Comparison of ENCODE assay signal across 12 cellular contexts in genomic region chr17:14760719-14761425, GRCh38.
DNase-seq lines count a peak whose midpoint lies in the region; ATAC-seq and TF ChIP-seq lines count a peak whose summit lies in the region.
"Had no signal": no experiment of that assay in that cellular context is flagged by ENCODE, and none has a peak within 500 bp of the region (broad histone marks: within the 10 kb centered on the region; RNA-seq: fewer than 3 reads in every experiment).

No MANE protein-coding gene starts in this region.

- no peaks in the 10 kb centered on the region for H3K9me3 Mint-ChIP-seq in osteocyte (ENCODE audit: unreplicated experiment)
- H3K9me3 Mint-ChIP-seq: CD4-positive, CD25-positive, alpha-beta regulatory T cell had no signal

- peak overlapping the region; percentile 53 for H3K4me2 ChIP-seq in OCI-LY7 (ENCODE audit: low read length)

- H3K9me3 ChIP-seq in OCI-LY7 (ENCODE audit: low read length) = 0 out of 2 replicates have a peak, but pooled peaks cover 7% of the 10 kb centered on the region

- peaks cover 24% of the 10 kb centered on the region for H3K4me1 ChIP-seq in OCI-LY7 (ENCODE audit: insufficient read depth, low read length, poor library complexity, severe bottlenecking)

- intact Hi-C loops in OCI-LY7 (cut with micrococcal nuclease; ENCODE audit: unreplicated experiment) = no loop called here

- no peak overlapping the region for H3K27ac ChIP-seq in OCI-LY7 (ENCODE audit: low read depth, low read length, poor library complexity, severe bottlenecking)

- no TSS peak for BruUV-seq in OCI-LY7 (replicated peaks; lab: Mats Ljungman, UMichigan)

- H2AFZ ChIP-seq in OCI-LY7 (ENCODE audit: low read length) = peak overlapping the region; percentile 83

- no peaks in the 10 kb centered on the region for H3K36me3 ChIP-seq in OCI-LY7 (ENCODE audit: insufficient read depth, low read length)

- TF ChIP-seq CTCF in OCI-LY7 (conservative IDR thresholded peaks at IDR 0.05; ENCODE audit: low read length) = no peak
- TF ChIP-seq CTCF in osteocyte (IDR thresholded peaks at IDR 0.05) = no peak

- H3K36me3 Mint-ChIP-seq in osteocyte (ENCODE audit: unreplicated experiment) = no peaks in the 10 kb centered on the region
- H3K36me3 Mint-ChIP-seq: CD4-positive, CD25-positive, alpha-beta regulatory T cell had no signal

- DNase-seq in OCI-LY7 (ENCODE audit: low spot score) (no peak), osteocyte (ENCODE audit: extremely low spot score, unreplicated experiment) (no peak), NCI-H187 treated with DMSO at 0.1 percent for 48 hours (lab: John Stamatoyannopoulos, UW) (no peak), ACHN (no peak)
- DNase-seq in activated CD4-positive, alpha-beta T cell treated with anti-CD3 and anti-CD28 coated beads for 4 hours = no peak
- no peak for DNase-seq in activated CD4-positive, alpha-beta T cell treated with anti-CD3 and anti-CD28 coated beads, Interleukin-2, amount 50 U/mL, for 48 hours
- DNase-seq: CD4-positive, CD25-positive, alpha-beta regulatory T cell; cortex of kidney; OCI-M1 had no signal

- no peaks in the 10 kb centered on the region for H4K20me1 ChIP-seq in OCI-LY7 (ENCODE audit: insufficient read depth, low read length)

- in situ Hi-C loops in ACHN (cut with HindIII; ENCODE audit: low pct_ligation_motif_present, low pct_unique_long_range_greater_than_20kb, low sequenced_read_pairs) = no loop called here

- peaks cover 29% of the 10 kb centered on the region for H3K4me1 Mint-ChIP-seq in osteocyte (ENCODE audit: unreplicated experiment)

- H3K27me3 Mint-ChIP-seq in osteocyte (ENCODE audit: unreplicated experiment) = no peaks in the 10 kb centered on the region

- ATAC-seq in GM18909 (IDR thresholded peaks at IDR 0.05; ENCODE audit: poor library complexity, unreplicated experiment) (peak; percentile 68), HG02623 (IDR thresholded peaks at IDR 0.05; ENCODE audit: unreplicated experiment) (peak; percentile 40)
- ATAC-seq: HCT116 had no signal

- CTCF ChIA-PET in OCI-LY7 (lab: Charles Lee; ENCODE audit: unreplicated experiment) = no interaction called here

- no peaks in the 10 kb centered on the region for H3K9me2 ChIP-seq in OCI-LY7 (ENCODE audit: insufficient read depth, low read length)

- no peak overlapping the region for H3K4me3 ChIP-seq in OCI-LY7 (ENCODE audit: low read depth, low read length, poor library complexity, severe bottlenecking)

- peak overlapping the region; percentile 73 for H3K27ac Mint-ChIP-seq in osteocyte (ENCODE audit: unreplicated experiment)
- H3K27ac Mint-ChIP-seq: CD4-positive, CD25-positive, alpha-beta regulatory T cell had no signal

- POLR2A ChIA-PET in OCI-LY7 (lab: Charles Lee) = interaction anchor here (0.5 to 1.6 kb wide), 7 partner anchors 11 to 1172 kb away, joined by 3 to 6 read pairs (median 3); no protein-coding TSS in a partner anchor

- H3K4me3 Mint-ChIP-seq in osteocyte (ENCODE audit: unreplicated experiment) = no peak overlapping the region

- H3K79me2 ChIP-seq in OCI-LY7 (ENCODE audit: insufficient read depth, low read depth, low read length) = no peaks in the 10 kb centered on the region
